ENCODE assay signal across 21 cellular contexts in genomic region chr1:230950404-230950803, GRCh38.
DNase-seq lines count a peak whose midpoint lies in the region; ATAC-seq, FAIRE-seq and TF ChIP-seq lines count a peak whose summit lies in the region.
"Had no signal": no experiment of that assay in that cellular context is flagged by ENCODE, and none has a peak within 500 bp of the region (broad histone marks: within the 10 kb centered on the region; RNA-seq: fewer than 3 reads in every experiment).

No MANE protein-coding gene starts in this region.

- CTCF ChIA-PET in HEK293 (lab: Yijun Ruan, JAX), result interaction anchor here (0.6 to 1.7 kb wide), 5 partner anchors 8 to 283 kb away, joined by 3 to 5 read pairs (median 4); no protein-coding TSS in a partner anchor

- no peak for ATAC-seq in GM21390 (IDR thresholded peaks at IDR 0.05; ENCODE audit: unreplicated experiment)
- ATAC-seq: GM12878 had no signal

- H3K36me3 ChIP-seq in HEK293 (ENCODE audit: control insufficient read depth in 2 of 2, insufficient read depth in 1 of 2, low read length in 2 of 2), result peaks cover 8 to 12% of the 10 kb centered on the region in 2 experiments

- H3K4me3 ChIP-seq in HEK293 (ENCODE audit: low read depth, low read length) (no peak overlapping the region), LNCaP clone FGC (ENCODE audit: low read depth, low read length) (no peak overlapping the region)
- H3K4me3 ChIP-seq: BLaER1, GM12878, GM23248 had no signal

- H3K4me1 ChIP-seq in HEK293 (ENCODE audit: control insufficient read depth, insufficient read depth, low read length), result peaks cover 10% of the 10 kb centered on the region

- no peak for DNase-seq in D721Med (ENCODE audit: insufficient read length, low spot score)
- peak; percentile 71 for DNase-seq in LNCaP clone FGC (ENCODE audit: low read depth)
- no peak for DNase-seq in urothelium cell line (ENCODE audit: low spot score)
- DNase-seq in foreskin melanocyte, result no peak
- DNase-seq: Calu3; CD4-positive, CD25-positive, alpha-beta regulatory T cell; CD8-positive, alpha-beta memory T cell; COR-L47; DMS153; DND-41; EL; GDM1; GM23248; H7; HCEC 1CT had no signal

- TF ChIP-seq CTCF in D721Med (IDR thresholded peaks at IDR 0.05; ENCODE audit: insufficient read depth, missing control alignments) (no peak), HEK293 (tag by site-specific recombination; IDR thresholded peaks at IDR 0.05) (no peak), LNCaP clone FGC (IDR thresholded peaks at IDR 0.05; ENCODE audit: control insufficient read depth, extremely low read depth, insufficient read depth) (no peak)

- H3K27ac ChIP-seq in HEK293 (ENCODE audit: extremely low read depth, low read depth, low read length), result no peak overlapping the region
- H3K27ac ChIP-seq: BLaER1, C4-2B, GM23248 had no signal

- FAIRE-seq in D721Med (lab: Jason Lieb, UNC), result peak; percentile 86
- no peak for FAIRE-seq in urothelium cell line (lab: Jason Lieb, UNC)
- FAIRE-seq: GM12878, H1 had no signal

- POLR2A ChIA-PET in HEK293 (lab: Yijun Ruan, JAX), result no interaction called here

- no peaks in the 10 kb centered on the region for H3K9me3 ChIP-seq in HEK293 (ENCODE audit: control insufficient read depth, insufficient read depth, low read depth, low read length)
- H3K9me3 ChIP-seq: BLaER1 had no signal

TF ChIP-seq in HEK293, 187 proteins besides CTCF, POLR2A, EP300 and RAD21:
- peak; percentile 41; the same call in 1 of the 2 replicates for TF ChIP-seq OSR2 (tag by site-specific recombination; IDR thresholded peaks at IDR 0.05)
- peak; percentile 80 for TF ChIP-seq PRDM6 (tag by site-specific recombination; IDR thresholded peaks at IDR 0.05)
- TF ChIP-seq ZNF610 (tag by site-specific recombination; IDR thresholded peaks at IDR 0.05; ENCODE audit: borderline replicate concordance), result no peak
- TF ChIP-seq FEZF1 (tag by site-specific recombination; IDR thresholded peaks at IDR 0.05), result peak; percentile 75
- peak; percentile 75 for TF ChIP-seq INSM2 (tag by site-specific recombination; IDR thresholded peaks at IDR 0.05)
- TF ChIP-seq ZBTB49 (tag by site-specific recombination; IDR thresholded peaks at IDR 0.05; ENCODE audit: low read depth), result no peak
- TF ChIP-seq ZNF843 (tag by site-specific recombination; IDR thresholded peaks at IDR 0.05), result peak; percentile 67
- TF ChIP-seq WT1 (tag by site-specific recombination; IDR thresholded peaks at IDR 0.05), result 0 out of 2 replicates have a peak, but pooled peaks have one; percentile 21
